ENCODE assay signal across 2 cellular contexts in the genomic region with DNA sequence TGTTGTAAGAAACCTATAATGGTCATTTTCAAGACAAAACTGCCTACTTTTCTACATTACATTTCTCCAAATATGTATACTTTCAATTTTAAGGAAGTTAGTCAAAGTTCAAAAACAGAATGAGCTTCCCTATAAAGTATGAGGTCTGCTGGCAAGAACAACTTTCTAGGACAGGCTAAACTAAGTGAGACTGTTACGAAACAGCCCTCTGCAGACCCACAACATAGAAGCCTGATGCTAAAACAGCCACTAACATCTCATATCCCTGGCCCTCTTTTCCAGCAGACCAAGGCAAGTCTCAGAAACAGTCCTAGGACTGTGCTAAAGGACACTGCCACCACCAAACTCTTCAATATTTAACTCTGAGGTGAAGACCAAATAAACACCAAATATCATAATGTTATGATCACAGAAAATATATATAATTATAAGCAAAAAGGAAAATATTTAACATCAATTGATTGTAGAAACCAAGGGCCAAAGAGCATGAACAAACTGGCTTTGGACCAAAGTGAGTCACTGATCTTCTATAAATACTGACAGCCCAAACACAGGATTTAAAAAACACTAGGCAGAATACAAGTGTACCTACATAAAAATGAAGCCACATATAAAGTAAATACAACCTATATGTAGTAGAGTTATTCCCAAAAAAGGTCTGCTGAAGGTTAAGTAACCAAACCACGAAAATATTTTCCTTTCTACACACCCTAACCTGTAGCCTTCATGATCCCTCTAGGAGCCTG.
TF ChIP-seq lines count a peak whose summit lies in the region.

No MANE protein-coding gene starts in this region.

TF ChIP-seq in liver, 16 proteins besides CTCF, POLR2A, EP300 and RAD21 (continued from another document):
- TF ChIP-seq, protein P1, sequence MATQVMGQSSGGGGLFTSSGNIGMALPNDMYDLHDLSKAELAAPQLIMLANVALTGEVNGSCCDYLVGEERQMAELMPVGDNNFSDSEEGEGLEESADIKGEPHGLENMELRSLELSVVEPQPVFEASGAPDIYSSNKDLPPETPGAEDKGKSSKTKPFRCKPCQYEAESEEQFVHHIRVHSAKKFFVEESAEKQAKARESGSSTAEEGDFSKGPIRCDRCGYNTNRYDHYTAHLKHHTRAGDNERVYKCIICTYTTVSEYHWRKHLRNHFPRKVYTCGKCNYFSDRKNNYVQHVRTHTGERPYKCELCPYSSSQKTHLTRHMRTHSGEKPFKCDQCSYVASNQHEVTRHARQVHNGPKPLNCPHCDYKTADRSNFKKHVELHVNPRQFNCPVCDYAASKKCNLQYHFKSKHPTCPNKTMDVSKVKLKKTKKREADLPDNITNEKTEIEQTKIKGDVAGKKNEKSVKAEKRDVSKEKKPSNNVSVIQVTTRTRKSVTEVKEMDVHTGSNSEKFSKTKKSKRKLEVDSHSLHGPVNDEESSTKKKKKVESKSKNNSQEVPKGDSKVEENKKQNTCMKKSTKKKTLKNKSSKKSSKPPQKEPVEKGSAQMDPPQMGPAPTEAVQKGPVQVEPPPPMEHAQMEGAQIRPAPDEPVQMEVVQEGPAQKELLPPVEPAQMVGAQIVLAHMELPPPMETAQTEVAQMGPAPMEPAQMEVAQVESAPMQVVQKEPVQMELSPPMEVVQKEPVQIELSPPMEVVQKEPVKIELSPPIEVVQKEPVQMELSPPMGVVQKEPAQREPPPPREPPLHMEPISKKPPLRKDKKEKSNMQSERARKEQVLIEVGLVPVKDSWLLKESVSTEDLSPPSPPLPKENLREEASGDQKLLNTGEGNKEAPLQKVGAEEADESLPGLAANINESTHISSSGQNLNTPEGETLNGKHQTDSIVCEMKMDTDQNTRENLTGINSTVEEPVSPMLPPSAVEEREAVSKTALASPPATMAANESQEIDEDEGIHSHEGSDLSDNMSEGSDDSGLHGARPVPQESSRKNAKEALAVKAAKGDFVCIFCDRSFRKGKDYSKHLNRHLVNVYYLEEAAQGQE (IDR thresholded peaks at IDR 0.05): no peak
TF ChIP-seq in liver: peak in this region for 2.

TF ChIP-seq in HepG2, 621 proteins besides CTCF, POLR2A, EP300 and RAD21:
- TF ChIP-seq, protein P2, sequence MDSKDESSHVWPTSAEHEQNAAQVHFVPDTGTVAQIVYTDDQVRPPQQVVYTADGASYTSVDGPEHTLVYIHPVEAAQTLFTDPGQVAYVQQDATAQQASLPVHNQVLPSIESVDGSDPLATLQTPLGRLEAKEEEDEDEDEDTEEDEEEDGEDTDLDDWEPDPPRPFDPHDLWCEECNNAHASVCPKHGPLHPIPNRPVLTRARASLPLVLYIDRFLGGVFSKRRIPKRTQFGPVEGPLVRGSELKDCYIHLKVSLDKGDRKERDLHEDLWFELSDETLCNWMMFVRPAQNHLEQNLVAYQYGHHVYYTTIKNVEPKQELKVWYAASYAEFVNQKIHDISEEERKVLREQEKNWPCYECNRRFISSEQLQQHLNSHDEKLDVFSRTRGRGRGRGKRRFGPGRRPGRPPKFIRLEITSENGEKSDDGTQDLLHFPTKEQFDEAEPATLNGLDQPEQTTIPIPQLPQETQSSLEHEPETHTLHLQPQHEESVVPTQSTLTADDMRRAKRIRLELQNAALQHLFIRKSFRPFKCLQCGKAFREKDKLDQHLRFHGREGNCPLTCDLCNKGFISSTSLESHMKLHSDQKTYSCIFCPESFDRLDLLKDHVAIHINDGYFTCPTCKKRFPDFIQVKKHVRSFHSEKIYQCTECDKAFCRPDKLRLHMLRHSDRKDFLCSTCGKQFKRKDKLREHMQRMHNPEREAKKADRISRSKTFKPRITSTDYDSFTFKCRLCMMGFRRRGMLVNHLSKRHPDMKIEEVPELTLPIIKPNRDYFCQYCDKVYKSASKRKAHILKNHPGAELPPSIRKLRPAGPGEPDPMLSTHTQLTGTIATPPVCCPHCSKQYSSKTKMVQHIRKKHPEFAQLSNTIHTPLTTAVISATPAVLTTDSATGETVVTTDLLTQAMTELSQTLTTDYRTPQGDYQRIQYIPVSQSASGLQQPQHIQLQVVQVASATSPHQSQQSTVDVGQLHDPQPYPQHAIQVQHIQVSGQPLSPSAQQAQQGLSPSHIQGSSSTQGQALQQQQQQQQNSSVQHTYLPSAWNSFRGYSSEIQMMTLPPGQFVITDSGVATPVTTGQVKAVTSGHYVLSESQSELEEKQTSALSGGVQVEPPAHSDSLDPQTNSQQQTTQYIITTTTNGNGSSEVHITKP (CRISPR knock-in tag; IDR thresholded peaks at IDR 0.05; ENCODE audit: low read depth): no peak
- TF ChIP-seq CBX1 (IDR thresholded peaks at IDR 0.05; ENCODE audit: low read depth) (no peak), ZNF660 (CRISPR knock-in tag; IDR thresholded peaks at IDR 0.05; ENCODE audit: borderline replicate concordance, low read depth) (no peak), STAG1 (CRISPR knock-in tag; IDR thresholded peaks at IDR 0.05) (no peak), PHB2 (IDR thresholded peaks at IDR 0.05; ENCODE audit: partially characterized antibody) (no peak), PITX1 (CRISPR knock-in tag; IDR thresholded peaks at IDR 0.05) (no peak), ZNF777 (CRISPR knock-in tag; IDR thresholded peaks at IDR 0.05) (no peak), ZKSCAN5 (CRISPR knock-in tag; IDR thresholded peaks at IDR 0.05) (no peak), ZNF136 (CRISPR knock-in tag; IDR thresholded peaks at IDR 0.05; ENCODE audit: low read depth) (no peak), ZFP90 (CRISPR knock-in tag; IDR thresholded peaks at IDR 0.05; ENCODE audit: borderline replicate concordance) (no peak), MAF1 (CRISPR knock-in tag; IDR thresholded peaks at IDR 0.05; ENCODE audit: borderline replicate concordance) (no peak), ZMYM3 (CRISPR knock-in tag; IDR thresholded peaks at IDR 0.05) (no peak), ZNF331 (CRISPR knock-in tag; IDR thresholded peaks at IDR 0.05) (no peak)
- TF ChIP-seq, protein P3, sequence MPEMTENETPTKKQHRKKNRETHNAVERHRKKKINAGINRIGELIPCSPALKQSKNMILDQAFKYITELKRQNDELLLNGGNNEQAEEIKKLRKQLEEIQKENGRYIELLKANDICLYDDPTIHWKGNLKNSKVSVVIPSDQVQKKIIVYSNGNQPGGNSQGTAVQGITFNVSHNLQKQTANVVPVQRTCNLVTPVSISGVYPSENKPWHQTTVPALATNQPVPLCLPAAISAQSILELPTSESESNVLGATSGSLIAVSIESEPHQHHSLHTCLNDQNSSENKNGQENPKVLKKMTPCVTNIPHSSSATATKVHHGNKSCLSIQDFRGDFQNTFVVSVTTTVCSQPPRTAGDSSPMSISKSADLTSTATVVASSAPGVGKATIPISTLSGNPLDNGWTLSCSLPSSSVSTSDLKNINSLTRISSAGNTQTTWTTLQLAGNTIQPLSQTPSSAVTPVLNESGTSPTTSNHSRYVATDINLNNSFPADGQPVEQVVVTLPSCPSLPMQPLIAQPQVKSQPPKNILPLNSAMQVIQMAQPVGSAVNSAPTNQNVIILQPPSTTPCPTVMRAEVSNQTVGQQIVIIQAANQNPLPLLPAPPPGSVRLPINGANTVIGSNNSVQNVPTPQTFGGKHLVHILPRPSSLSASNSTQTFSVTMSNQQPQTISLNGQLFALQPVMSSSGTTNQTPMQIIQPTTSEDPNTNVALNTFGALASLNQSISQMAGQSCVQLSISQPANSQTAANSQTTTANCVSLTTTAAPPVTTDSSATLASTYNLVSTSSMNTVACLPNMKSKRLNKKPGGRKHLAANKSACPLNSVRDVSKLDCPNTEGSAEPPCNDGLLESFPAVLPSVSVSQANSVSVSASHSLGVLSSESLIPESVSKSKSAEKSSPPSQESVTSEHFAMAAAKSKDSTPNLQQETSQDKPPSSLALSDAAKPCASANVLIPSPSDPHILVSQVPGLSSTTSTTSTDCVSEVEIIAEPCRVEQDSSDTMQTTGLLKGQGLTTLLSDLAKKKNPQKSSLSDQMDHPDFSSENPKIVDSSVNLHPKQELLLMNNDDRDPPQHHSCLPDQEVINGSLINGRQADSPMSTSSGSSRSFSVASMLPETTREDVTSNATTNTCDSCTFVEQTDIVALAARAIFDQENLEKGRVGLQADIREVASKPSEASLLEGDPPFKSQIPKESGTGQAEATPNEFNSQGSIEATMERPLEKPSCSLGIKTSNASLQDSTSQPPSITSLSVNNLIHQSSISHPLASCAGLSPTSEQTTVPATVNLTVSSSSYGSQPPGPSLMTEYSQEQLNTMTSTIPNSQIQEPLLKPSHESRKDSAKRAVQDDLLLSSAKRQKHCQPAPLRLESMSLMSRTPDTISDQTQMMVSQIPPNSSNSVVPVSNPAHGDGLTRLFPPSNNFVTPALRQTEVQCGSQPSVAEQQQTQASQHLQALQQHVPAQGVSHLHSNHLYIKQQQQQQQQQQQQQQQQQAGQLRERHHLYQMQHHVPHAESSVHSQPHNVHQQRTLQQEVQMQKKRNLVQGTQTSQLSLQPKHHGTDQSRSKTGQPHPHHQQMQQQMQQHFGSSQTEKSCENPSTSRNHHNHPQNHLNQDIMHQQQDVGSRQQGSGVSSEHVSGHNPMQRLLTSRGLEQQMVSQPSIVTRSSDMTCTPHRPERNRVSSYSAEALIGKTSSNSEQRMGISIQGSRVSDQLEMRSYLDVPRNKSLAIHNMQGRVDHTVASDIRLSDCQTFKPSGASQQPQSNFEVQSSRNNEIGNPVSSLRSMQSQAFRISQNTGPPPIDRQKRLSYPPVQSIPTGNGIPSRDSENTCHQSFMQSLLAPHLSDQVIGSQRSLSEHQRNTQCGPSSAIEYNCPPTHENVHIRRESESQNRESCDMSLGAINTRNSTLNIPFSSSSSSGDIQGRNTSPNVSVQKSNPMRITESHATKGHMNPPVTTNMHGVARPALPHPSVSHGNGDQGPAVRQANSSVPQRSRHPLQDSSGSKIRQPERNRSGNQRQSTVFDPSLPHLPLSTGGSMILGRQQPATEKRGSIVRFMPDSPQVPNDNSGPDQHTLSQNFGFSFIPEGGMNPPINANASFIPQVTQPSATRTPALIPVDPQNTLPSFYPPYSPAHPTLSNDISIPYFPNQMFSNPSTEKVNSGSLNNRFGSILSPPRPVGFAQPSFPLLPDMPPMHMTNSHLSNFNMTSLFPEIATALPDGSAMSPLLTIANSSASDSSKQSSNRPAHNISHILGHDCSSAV (CRISPR knock-in tag; IDR thresholded peaks at IDR 0.05; ENCODE audit: borderline replicate concordance): no peak
